Comparison of ENCODE assay signal across 15 cellular contexts in the genomic region with DNA sequence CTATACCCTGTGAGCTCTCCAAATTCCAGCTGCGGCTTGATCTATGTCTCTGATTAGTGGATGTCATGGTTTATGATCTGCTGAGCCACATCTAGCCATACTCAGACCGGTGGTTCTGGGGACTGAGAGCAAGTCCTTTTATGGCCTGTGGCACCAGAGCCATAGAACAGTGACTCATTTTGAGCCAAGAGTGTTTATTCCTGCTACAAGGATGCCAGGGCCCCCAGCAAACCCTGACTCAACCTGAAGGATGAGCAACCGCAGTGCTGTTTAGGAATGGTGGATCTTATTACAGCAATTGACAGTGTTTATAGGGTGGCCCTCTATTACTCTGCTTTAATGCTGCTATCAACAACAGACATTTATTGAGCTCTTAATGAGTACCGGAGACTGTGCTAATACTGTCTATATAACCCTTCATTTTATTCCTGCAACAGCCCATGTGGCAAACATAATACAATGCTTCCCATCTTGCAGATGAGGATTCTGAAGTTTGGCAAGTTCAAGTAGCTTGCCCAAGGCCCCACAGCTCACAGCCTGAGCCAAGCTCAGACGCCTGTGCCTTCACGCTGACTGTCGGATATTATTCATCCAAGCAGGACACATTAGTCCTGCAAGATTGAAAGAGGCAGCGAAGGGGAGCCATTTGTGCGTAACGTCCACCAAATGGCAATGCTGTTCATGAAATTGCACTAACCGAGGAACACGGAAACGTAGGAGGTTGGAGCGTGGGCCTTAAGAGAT.
DNase-seq lines count a peak whose midpoint lies in the region; ATAC-seq, FAIRE-seq and TF ChIP-seq lines count a peak whose summit lies in the region.
"Had no signal": no experiment of that assay in that cellular context is flagged by ENCODE, and none has a peak within 500 bp of the region (broad histone marks: within the 10 kb centered on the region; RNA-seq: fewer than 3 reads in every experiment).

No MANE protein-coding gene starts in this region.

- no peak overlapping the region for H3K27ac ChIP-seq in brain microvascular endothelial cell
- H3K27ac ChIP-seq: cardiac muscle cell had no signal

- no peak for TF ChIP-seq CTCF in brain microvascular endothelial cell (IDR thresholded peaks at IDR 0.05; ENCODE audit: low read depth, low read length, missing control alignments)

- FAIRE-seq in HTR-8/SVneo (lab: Jason Lieb, UNC): no peak

- no peaks in the 10 kb centered on the region for H3K27me3 ChIP-seq in brain microvascular endothelial cell (replicated peaks)
- H3K27me3 ChIP-seq: cardiac muscle cell had no signal

- no peak overlapping the region for H3K4me3 ChIP-seq in brain microvascular endothelial cell (ENCODE audit: low read depth, low read length)
- H3K4me3 ChIP-seq: cardiac muscle cell had no signal

- in situ Hi-C loops in brain microvascular endothelial cell (cut with HindIII; ENCODE audit: low pct_ligation_motif_present, low sequenced_read_pairs): no loop called here

- ATAC-seq in GM19023 (IDR thresholded peaks at IDR 0.05; ENCODE audit: unreplicated experiment): no peak
- no peak for ATAC-seq in HG03439 (IDR thresholded peaks at IDR 0.05; ENCODE audit: unreplicated experiment)
- no peak for ATAC-seq in GM21737 (IDR thresholded peaks at IDR 0.05; ENCODE audit: unreplicated experiment)
- ATAC-seq: stimulated activated naive CD8-positive, alpha-beta T cell treated with anti-CD3 and anti-CD28 coated beads, Interleukin-15, amount 100 ng/mL, for 72 hours had no signal

- DNase-seq in AG20443 (ENCODE audit: low spot score) (peak; percentile 84), HTR-8/SVneo (ENCODE audit: insufficient read length, low spot score) (peak; percentile 66), brain microvascular endothelial cell (peak; percentile 74), left kidney (ENCODE audit: low read depth, low spot score) (peak; percentile 24), DMS79 (lab: John Stamatoyannopoulos, UW) (no peak)
- DNase-seq: activated CD4-positive, alpha-beta T cell treated with anti-CD3 and anti-CD28 coated beads, Interleukin-2, amount 50 U/mL, for 48 hours; activated effector memory CD4-positive, alpha-beta T cell treated with Interleukin-2 at 50 U/mL for 16 hours; CD4-positive, alpha-beta T cell; NCI-H2227 treated with DMSO at 0.1 percent for 48 hours; OCI-M1; stimulated activated naive CD8-positive, alpha-beta T cell treated with anti-CD3 and anti-CD28 coated beads, Interleukin-15, amount 100 ng/mL, for 72 hours had no signal

- H3K36me3 ChIP-seq in brain microvascular endothelial cell (replicated peaks): no peaks in the 10 kb centered on the region
- H3K36me3 ChIP-seq: cardiac muscle cell had no signal
